In the genomic region with DNA sequence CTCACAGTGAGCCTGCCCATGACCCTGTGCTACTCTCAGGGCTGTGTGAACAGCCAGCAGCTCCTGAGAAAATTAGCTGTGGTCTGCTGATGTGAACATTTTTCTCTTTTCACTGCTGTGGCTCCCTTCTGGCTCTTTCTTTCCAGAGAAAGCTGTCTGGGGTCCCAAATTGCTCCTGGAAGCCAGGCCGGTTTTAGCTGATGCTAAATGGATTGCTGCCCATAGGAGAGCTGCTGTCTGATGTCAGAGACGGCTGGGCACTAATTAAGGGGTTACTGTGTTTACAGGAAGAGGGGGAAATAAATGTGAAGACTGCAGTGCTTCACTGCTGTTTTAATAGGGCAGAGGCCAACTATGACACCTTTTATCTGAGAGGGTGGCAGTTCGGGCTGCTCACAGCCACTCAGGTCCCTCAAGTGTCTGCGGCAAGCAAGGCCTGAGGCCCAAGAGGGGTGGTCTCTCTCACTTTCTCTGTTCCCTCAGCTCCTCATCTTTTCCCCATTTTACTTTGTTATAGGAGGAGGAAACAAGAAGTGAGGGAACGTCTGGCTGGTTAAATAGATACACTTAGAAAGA, we compare ENCODE assay signal across 1 cellular context.
TF ChIP-seq lines count a peak whose summit lies in the region.

No MANE protein-coding gene starts in this region.

TF ChIP-seq in K562, 482 proteins besides CTCF, POLR2A, EP300 and RAD21 (continued from another document):
- TF ChIP-seq, protein P1, sequence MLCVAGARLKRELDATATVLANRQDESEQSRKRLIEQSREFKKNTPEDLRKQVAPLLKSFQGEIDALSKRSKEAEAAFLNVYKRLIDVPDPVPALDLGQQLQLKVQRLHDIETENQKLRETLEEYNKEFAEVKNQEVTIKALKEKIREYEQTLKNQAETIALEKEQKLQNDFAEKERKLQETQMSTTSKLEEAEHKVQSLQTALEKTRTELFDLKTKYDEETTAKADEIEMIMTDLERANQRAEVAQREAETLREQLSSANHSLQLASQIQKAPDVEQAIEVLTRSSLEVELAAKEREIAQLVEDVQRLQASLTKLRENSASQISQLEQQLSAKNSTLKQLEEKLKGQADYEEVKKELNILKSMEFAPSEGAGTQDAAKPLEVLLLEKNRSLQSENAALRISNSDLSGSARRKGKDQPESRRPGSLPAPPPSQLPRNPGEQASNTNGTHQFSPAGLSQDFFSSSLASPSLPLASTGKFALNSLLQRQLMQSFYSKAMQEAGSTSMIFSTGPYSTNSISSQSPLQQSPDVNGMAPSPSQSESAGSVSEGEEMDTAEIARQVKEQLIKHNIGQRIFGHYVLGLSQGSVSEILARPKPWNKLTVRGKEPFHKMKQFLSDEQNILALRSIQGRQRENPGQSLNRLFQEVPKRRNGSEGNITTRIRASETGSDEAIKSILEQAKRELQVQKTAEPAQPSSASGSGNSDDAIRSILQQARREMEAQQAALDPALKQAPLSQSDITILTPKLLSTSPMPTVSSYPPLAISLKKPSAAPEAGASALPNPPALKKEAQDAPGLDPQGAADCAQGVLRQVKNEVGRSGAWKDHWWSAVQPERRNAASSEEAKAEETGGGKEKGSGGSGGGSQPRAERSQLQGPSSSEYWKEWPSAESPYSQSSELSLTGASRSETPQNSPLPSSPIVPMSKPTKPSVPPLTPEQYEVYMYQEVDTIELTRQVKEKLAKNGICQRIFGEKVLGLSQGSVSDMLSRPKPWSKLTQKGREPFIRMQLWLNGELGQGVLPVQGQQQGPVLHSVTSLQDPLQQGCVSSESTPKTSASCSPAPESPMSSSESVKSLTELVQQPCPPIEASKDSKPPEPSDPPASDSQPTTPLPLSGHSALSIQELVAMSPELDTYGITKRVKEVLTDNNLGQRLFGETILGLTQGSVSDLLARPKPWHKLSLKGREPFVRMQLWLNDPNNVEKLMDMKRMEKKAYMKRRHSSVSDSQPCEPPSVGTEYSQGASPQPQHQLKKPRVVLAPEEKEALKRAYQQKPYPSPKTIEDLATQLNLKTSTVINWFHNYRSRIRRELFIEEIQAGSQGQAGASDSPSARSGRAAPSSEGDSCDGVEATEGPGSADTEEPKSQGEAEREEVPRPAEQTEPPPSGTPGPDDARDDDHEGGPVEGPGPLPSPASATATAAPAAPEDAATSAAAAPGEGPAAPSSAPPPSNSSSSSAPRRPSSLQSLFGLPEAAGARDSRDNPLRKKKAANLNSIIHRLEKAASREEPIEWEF (CRISPR knock-in tag; IDR thresholded peaks at IDR 0.05) = no peak
